Comparison of ENCODE assay signal across 1 cellular context in the genomic region with DNA sequence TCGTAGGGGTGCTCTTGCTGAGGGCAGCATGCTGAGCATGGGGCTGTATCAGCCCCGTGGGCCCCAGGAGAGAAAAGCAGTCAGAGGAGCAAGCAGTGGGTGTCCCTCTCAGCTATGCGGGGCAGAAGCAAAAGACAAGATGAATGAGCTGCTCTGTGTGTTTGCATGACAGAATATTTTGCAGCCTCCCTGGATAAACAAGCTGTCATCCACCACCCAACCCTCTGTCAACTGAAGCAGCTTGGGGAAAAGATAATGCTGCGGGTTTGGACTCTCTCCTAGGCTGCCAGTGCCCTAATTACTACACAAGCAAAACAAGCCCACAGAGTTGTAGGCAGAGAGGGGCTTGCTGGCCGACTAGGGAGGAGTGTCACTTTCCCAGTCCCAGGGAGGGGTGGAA.
TF ChIP-seq lines count a peak whose summit lies in the region.

No MANE protein-coding gene starts in this region.

TF ChIP-seq in WTC11, 78 proteins besides CTCF, POLR2A, EP300 and RAD21:
- TF ChIP-seq, protein P1, sequence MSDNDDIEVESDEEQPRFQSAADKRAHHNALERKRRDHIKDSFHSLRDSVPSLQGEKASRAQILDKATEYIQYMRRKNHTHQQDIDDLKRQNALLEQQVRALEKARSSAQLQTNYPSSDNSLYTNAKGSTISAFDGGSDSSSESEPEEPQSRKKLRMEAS (CRISPR knock-in tag; IDR thresholded peaks at IDR 0.05) = no peak
- no peak for TF ChIP-seq HMGA2 (CRISPR knock-in tag; IDR thresholded peaks at IDR 0.05)
- TF ChIP-seq, protein P2, sequence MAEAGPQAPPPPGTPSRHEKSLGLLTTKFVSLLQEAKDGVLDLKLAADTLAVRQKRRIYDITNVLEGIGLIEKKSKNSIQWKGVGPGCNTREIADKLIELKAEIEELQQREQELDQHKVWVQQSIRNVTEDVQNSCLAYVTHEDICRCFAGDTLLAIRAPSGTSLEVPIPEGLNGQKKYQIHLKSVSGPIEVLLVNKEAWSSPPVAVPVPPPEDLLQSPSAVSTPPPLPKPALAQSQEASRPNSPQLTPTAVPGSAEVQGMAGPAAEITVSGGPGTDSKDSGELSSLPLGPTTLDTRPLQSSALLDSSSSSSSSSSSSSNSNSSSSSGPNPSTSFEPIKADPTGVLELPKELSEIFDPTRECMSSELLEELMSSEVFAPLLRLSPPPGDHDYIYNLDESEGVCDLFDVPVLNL (CRISPR knock-in tag; IDR thresholded peaks at IDR 0.05; ENCODE audit: borderline replicate concordance, low read depth) = no peak
- TF ChIP-seq, protein P3, sequence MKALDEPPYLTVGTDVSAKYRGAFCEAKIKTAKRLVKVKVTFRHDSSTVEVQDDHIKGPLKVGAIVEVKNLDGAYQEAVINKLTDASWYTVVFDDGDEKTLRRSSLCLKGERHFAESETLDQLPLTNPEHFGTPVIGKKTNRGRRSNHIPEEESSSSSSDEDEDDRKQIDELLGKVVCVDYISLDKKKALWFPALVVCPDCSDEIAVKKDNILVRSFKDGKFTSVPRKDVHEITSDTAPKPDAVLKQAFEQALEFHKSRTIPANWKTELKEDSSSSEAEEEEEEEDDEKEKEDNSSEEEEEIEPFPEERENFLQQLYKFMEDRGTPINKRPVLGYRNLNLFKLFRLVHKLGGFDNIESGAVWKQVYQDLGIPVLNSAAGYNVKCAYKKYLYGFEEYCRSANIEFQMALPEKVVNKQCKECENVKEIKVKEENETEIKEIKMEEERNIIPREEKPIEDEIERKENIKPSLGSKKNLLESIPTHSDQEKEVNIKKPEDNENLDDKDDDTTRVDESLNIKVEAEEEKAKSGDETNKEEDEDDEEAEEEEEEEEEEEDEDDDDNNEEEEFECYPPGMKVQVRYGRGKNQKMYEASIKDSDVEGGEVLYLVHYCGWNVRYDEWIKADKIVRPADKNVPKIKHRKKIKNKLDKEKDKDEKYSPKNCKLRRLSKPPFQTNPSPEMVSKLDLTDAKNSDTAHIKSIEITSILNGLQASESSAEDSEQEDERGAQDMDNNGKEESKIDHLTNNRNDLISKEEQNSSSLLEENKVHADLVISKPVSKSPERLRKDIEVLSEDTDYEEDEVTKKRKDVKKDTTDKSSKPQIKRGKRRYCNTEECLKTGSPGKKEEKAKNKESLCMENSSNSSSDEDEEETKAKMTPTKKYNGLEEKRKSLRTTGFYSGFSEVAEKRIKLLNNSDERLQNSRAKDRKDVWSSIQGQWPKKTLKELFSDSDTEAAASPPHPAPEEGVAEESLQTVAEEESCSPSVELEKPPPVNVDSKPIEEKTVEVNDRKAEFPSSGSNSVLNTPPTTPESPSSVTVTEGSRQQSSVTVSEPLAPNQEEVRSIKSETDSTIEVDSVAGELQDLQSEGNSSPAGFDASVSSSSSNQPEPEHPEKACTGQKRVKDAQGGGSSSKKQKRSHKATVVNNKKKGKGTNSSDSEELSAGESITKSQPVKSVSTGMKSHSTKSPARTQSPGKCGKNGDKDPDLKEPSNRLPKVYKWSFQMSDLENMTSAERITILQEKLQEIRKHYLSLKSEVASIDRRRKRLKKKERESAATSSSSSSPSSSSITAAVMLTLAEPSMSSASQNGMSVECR (CRISPR knock-in tag; IDR thresholded peaks at IDR 0.05; ENCODE audit: borderline replicate concordance) = no peak
- no peak for TF ChIP-seq KAT7 (CRISPR knock-in tag; IDR thresholded peaks at IDR 0.05; ENCODE audit: borderline replicate concordance)
- no peak for TF ChIP-seq ZNF317 (CRISPR knock-in tag; IDR thresholded peaks at IDR 0.05; ENCODE audit: borderline replicate concordance, low read depth)
